8 cellular contexts compared by ENCODE assay signal in the genomic region with DNA sequence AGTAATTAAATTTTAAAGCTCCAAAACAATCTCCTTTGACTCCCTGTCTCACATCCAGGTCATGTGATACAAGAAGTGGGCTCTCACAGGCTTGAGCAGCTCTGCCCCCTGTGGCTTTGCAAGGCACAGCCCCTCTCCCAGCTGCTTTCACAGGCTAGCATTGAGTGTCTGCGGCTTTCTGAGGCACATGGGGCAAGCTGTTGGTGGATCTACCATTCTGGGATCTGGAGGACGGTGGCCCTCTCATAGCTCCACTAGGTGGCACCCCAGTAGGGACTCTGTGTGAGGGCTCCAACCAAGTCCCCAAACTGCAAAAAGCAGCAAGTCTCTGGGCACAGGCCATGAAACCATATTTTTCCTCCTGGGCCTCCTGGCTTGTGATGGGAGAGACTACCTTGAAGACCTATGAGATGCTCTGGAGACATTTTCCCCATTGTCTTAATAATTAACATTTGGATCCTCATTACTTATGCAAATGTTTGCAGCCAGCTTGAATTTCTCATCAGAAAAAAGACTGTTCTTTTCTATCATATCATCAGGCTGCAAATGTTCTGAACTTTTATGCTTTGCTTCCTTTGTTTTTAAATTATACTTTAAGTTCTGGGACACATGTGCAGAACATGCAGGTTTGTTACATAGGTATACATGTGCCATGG.
DNase-seq lines count a peak whose midpoint lies in the region; ATAC-seq and TF ChIP-seq lines count a peak whose summit lies in the region.

No MANE protein-coding gene starts in this region.

- H3K36me3 ChIP-seq in GM06990 (ENCODE audit: control insufficient read depth, insufficient read depth, low read length) = no peaks in the 10 kb centered on the region

- CTCF ChIA-PET in HEK293T (lab: Yijun Ruan, JAX) = interaction anchor here (0.7 kb wide), 1 partner anchor 392 kb away, joined by 3 read pairs; no protein-coding TSS in a partner anchor

- DNase-seq in GM06990 (ENCODE audit: extremely low read depth, insufficient read length) (no peak), HEK293T (ENCODE audit: extremely low spot score) (peak; percentile 14), SK-N-DZ (ENCODE audit: low spot score) (peak; percentile 18), islet precursor cell (peak; percentile 78), midbrain (lab: John Stamatoyannopoulos, UW) (no peak), NCI-H1105 (lab: John Stamatoyannopoulos, UW) (no peak)
- DNase-seq in stimulated activated CD4-positive, alpha-beta T cell treated with anti-CD3 and anti-CD28 coated beads, Interleukin-2, amount 100 ng/mL, for 48 hours = no peak

- H3K27me3 ChIP-seq in GM06990 (replicated peaks; ENCODE audit: control insufficient read depth, insufficient read depth, low read length) = no peaks in the 10 kb centered on the region

- H3K4me3 ChIP-seq in GM06990 (replicated peaks; ENCODE audit: low read depth, low read length) = no peak overlapping the region

- POLR2A ChIA-PET in HEK293T (lab: Yijun Ruan, JAX) = no interaction called here

- ATAC-seq in HG03025 (IDR thresholded peaks at IDR 0.05; ENCODE audit: low FRiP score, unreplicated experiment) = no peak

- peak; percentile 78 for TF ChIP-seq CTCF in GM06990 (IDR thresholded peaks at IDR 0.05; ENCODE audit: insufficient read depth, low read length, poor library complexity, severe bottlenecking)

TF ChIP-seq in HEK293T, 16 proteins besides CTCF, POLR2A, EP300 and RAD21:
- TF ChIP-seq ZNF384 (IDR thresholded peaks at IDR 0.05) (no peak), SUZ12 (IDR thresholded peaks at IDR 0.05) (no peak), ELF4 (IDR thresholded peaks at IDR 0.05) (no peak), FOXM1 (IDR thresholded peaks at IDR 0.05; ENCODE audit: borderline replicate concordance) (no peak), ARNT (IDR thresholded peaks at IDR 0.05) (no peak), PKNOX1 (IDR thresholded peaks at IDR 0.05) (no peak), FOXK2 (IDR thresholded peaks at IDR 0.05) (no peak), TARDBP (IDR thresholded peaks at IDR 0.05) (no peak), CTBP1 (IDR thresholded peaks at IDR 0.05; ENCODE audit: borderline replicate concordance) (no peak)

Comparison
In these comparisons a context has a peak if more than half of its experiments do, and no peak if none do; other contexts are left out.
1. DNase-seq: peak in HEK293T (single experiment), SK-N-DZ (single experiment) and islet precursor cell (single experiment); none in GM06990 (single experiment), midbrain (single experiment), NCI-H1105 (single experiment) and stimulated activated CD4-positive, alpha-beta T cell treated with anti-CD3 and anti-CD28 coated beads, Interleukin-2, amount 100 ng/mL, for 48 hours (0 of 2).